29 cellular contexts compared by ENCODE assay signal in the genomic region with DNA sequence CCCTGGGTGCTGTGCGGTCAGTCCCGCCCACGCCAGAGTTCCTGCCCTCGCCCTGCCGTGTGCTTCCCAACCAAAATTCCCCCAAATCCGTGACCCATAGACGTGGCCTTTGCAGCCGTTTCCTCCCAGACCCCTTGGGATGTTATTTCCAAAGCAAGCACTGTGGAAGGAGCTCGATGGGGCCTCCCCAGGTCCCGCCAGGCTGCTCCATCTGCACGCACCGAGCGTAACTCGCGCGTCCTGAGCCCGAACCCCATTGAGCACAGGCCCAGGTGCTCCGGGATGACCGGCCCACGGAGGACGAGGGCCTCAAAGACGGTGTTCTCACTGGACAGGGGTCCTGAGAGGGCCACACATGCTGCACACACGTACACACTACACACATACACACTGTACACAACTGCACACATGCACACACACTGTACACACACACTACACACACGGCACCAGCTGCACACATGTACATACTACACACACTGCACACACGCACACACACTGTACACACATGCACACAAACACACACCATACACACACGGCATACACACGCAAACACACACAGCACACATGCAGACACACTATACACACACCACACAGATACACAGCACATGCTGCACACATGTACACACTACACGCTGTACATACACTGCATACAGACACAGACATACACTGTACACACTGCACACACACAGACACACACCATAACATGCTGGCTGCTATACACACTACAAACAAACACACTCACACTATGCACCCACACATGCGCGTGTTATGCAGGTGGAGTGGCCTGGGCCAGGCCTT.
"Had no signal": no experiment of that assay in that cellular context is flagged by ENCODE, and none has a peak within 500 bp of the region (broad histone marks: within the 10 kb centered on the region; RNA-seq: fewer than 3 reads in every experiment).

No MANE protein-coding gene starts in this region.

- DNase-seq: activated CD4-positive, alpha-beta T cell treated with anti-CD3 and anti-CD28 coated beads for 4 hours; activated CD4-positive, alpha-beta T cell treated with anti-CD3 and anti-CD28 coated beads, Interleukin-2, amount 50 U/mL, for 4 hours; activated effector memory CD4-positive, alpha-beta T cell treated with Interleukin-2 at 50 U/mL for 16 hours; activated naive CD4-positive, alpha-beta T cell treated with Interleukin-2 at 50 U/mL for 16 hours; activated T-cell treated with anti-CD3 and anti-CD28 coated beads for 4 hours; activated T-cell treated with anti-CD3 and anti-CD28 coated beads, Interleukin-2, amount 50 U/mL, for 72 hours; anterior cingulate cortex; body of pancreas; cerebellar nuclear complex; colonic mucosa; effector CD8-positive, alpha-beta T cell; islet precursor cell; left ventricle myocardium inferior; naive B cell; right lobe of liver; stimulated activated CD4-positive, alpha-beta T cell treated with anti-CD3 and anti-CD28 coated beads, Interleukin-12 subunit alpha, Interleukin-12 subunit beta, amount 100 ng/mL, for 4 hours; stimulated activated CD4-positive, alpha-beta T cell treated with anti-CD3 and anti-CD28 coated beads, Interleukin-4, amount 100 ng/mL, for 1 hour; stimulated activated naive CD8-positive, alpha-beta T cell treated with anti-CD3 and anti-CD28 coated beads, Interleukin-15, Interleukin-2, amounts not matched to agents 100 U/mL and 50 U/mL, for 24 hours; testis; transverse colon had no signal

- H3K4me2 ChIP-seq: hepatocyte had no signal

- H3K4me1 ChIP-seq: colonic mucosa, gastroesophageal sphincter, left ventricle myocardium inferior, right lobe of liver, transverse colon had no signal

- H3K4me3 ChIP-seq: body of pancreas, cardiac muscle cell, colonic mucosa, gastroesophageal sphincter, hepatocyte, left ventricle myocardium inferior, right lobe of liver, skin epidermis, transverse colon had no signal

- H2AFZ ChIP-seq: hepatocyte had no signal

- H3K36me3 Mint-ChIP-seq: activated naive CD8-positive, alpha-beta T cell; naive B cell had no signal

- FAIRE-seq: endometrium, TTC549 had no signal

- H3K27me3 ChIP-seq: body of pancreas, cardiac muscle cell, colonic mucosa, hepatocyte, right lobe of liver, testis, transverse colon had no signal

- H3K36me3 ChIP-seq: cardiac muscle cell, colonic mucosa, gastroesophageal sphincter, left ventricle myocardium inferior, right lobe of liver, transverse colon had no signal

- H3K27ac Mint-ChIP-seq: activated naive CD8-positive, alpha-beta T cell; activated T-cell treated with anti-CD3 and anti-CD28 coated beads, Interleukin-2, amount 50 U/mL, for 72 hours; naive B cell; progenitor cell of endocrine pancreas had no signal

- ATAC-seq: activated T-cell treated with anti-CD3 and anti-CD28 coated beads, Interleukin-2, amount 50 U/mL, for 72 hours; body of pancreas; gastroesophageal sphincter; stimulated activated naive CD8-positive, alpha-beta T cell treated with anti-CD3 and anti-CD28 coated beads, Interleukin-15, Interleukin-2, amounts not matched to agents 100 U/mL and 50 U/mL, for 24 hours had no signal

- H3K9me3 ChIP-seq: body of pancreas, colonic mucosa, gastroesophageal sphincter, left ventricle myocardium inferior, right lobe of liver, testis, transverse colon had no signal

- H3K4me1 Mint-ChIP-seq: naive B cell had no signal

- H3K79me2 ChIP-seq: hepatocyte had no signal

- H3K4me3 Mint-ChIP-seq: activated naive CD8-positive, alpha-beta T cell; activated T-cell treated with anti-CD3 and anti-CD28 coated beads, Interleukin-2, amount 50 U/mL, for 72 hours; naive B cell had no signal

- H3K27ac ChIP-seq: body of pancreas, cardiac muscle cell, colonic mucosa, gastroesophageal sphincter, hepatocyte, left ventricle myocardium inferior, right lobe of liver, skin epidermis, testis, transverse colon, VCaP had no signal
